Comparison of ENCODE assay signal across 1 cellular context in the genomic region with DNA sequence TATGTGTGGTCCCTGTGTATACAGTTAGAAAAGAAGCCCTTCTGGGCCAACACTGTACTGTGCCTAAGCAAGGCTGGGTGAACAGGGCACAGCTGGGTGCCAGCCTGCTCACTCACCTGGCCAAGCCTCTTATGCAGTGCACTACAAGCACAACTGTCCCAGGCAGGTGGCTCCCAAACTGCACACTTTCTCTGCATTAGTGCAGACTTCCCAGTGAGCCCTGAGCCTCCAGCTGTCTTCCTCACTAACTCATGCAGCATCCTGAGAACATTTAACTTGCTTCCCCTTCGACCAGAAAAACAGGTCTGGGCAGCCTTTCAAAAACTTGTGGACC.
TF ChIP-seq lines count a peak whose summit lies in the region.

No MANE protein-coding gene starts in this region.

TF ChIP-seq in GM23338, 12 proteins besides CTCF, POLR2A, EP300 and RAD21 (continued from another document):
- TF ChIP-seq ZNF462 (CRISPR knock-in tag; IDR thresholded peaks at IDR 0.05) (no peak), EZH2 (IDR thresholded peaks at IDR 0.05; ENCODE audit: low read depth, unreplicated experiment) (no peak)
